19 cellular contexts compared by ENCODE assay signal in genomic region chr5:14913141-14913540, GRCh38. TPM values are rescaled to one million over a fixed set of nuclear protein-coding genes. Genes with fewer than 3 reads are reported as not detected.
DNase-seq lines count a peak whose midpoint lies in the region; ATAC-seq, FAIRE-seq and TF ChIP-seq lines count a peak whose summit lies in the region.
"Had no signal": no experiment of that assay in that cellular context is flagged by ENCODE, and none has a peak within 500 bp of the region (broad histone marks: within the 10 kb centered on the region; RNA-seq: fewer than 3 reads in every experiment).

No MANE protein-coding gene starts in this region.

- H3K4me1 Mint-ChIP-seq in GM23338 (no peaks in the 10 kb centered on the region; the same call in 2 of the 3 replicates), chondrocyte (ENCODE audit: low read depth) (peaks cover 63% of the 10 kb centered on the region), osteocyte (ENCODE audit: unreplicated experiment) (peaks cover 54% of the 10 kb centered on the region)
- peaks cover 4% of the 10 kb centered on the region for H3K4me1 Mint-ChIP-seq in activated CD8-positive, alpha-beta T cell treated with anti-CD3 and anti-CD28 coated beads, Interleukin-2, amount 10 ng/mL, durations not matched to agents 7 days and 5 days (ENCODE audit: low read depth)

- DNase-seq in AG09309 (ENCODE audit: low read depth) (peak; percentile 88), GM23338 (ENCODE audit: low spot score) (no peak), chondrocyte (ENCODE audit: low spot score) (no peak), osteocyte (ENCODE audit: extremely low spot score, unreplicated experiment) (no peak), GM19239 (ENCODE audit: insufficient read length, low spot score) (no peak)
- no peak for DNase-seq in activated CD8-positive, alpha-beta T cell treated with anti-CD3 and anti-CD28 coated beads, Interleukin-2, amount 10 ng/mL, durations not matched to agents 7 days and 5 days
- DNase-seq: AML-193, Caco-2, DMS153, EL, MV-4-11, NCI-H1417, NCI-H2029 treated with DMSO at 0.1 percent for 48 hours, NCI-H2171 treated with DMSO at 0.1 percent for 48 hours, NCI-H748 treated with DMSO at 0.1 percent for 48 hours, PC-3 had no signal

- CTCF ChIA-PET in activated CD8-positive, alpha-beta T cell treated with anti-CD3 and anti-CD28 coated beads, Interleukin-2, amount 10 ng/mL, durations not matched to agents 7 days and 5 days (lab: Charles Lee): no interaction called here

- POLR2A ChIA-PET in activated CD8-positive, alpha-beta T cell treated with anti-CD3 and anti-CD28 coated beads, Interleukin-2, amount 10 ng/mL, durations not matched to agents 7 days and 5 days (lab: Charles Lee): no interaction called here

- H3K4me1 ChIP-seq in GM23338 (ENCODE audit: insufficient read depth): no peaks in the 10 kb centered on the region
- H3K4me1 ChIP-seq: Caco-2, HAP-1 had no signal

- no peaks in the 10 kb centered on the region for H3K9me2 ChIP-seq in GM23338 (ENCODE audit: insufficient read depth)

- H3K4me2 ChIP-seq in GM23338: no peak overlapping the region

- no peaks in the 10 kb centered on the region for H3F3A ChIP-seq in GM23338 (replicated peaks; ENCODE audit: low read depth)

- no peaks in the 10 kb centered on the region for H3K27me3 ChIP-seq in GM23338 (ENCODE audit: insufficient read depth)

- H3K4me3 ChIP-seq in AG09309 (ENCODE audit: control insufficient read depth, low read depth, low read length) (no peak overlapping the region), GM23338 (no peak overlapping the region)
- H3K4me3 ChIP-seq: HAP-1 had no signal

- no peak overlapping the region for H3K27ac ChIP-seq in GM23338 (ENCODE audit: low read depth)

- no peak overlapping the region for H3K27ac Mint-ChIP-seq in GM23338
- peak overlapping the region; percentile 83 for H3K27ac Mint-ChIP-seq in chondrocyte (ENCODE audit: unreplicated experiment)
- H3K27ac Mint-ChIP-seq in osteocyte (ENCODE audit: unreplicated experiment): peak overlapping the region; percentile 79
- no peak overlapping the region for H3K27ac Mint-ChIP-seq in activated CD8-positive, alpha-beta T cell treated with anti-CD3 and anti-CD28 coated beads, Interleukin-2, amount 10 ng/mL, durations not matched to agents 7 days and 5 days

- H3K27me3 Mint-ChIP-seq in GM23338 (ENCODE audit: insufficient read depth, low read depth, poor library complexity) (no peaks in the 10 kb centered on the region), chondrocyte (ENCODE audit: low read depth) (no peaks in the 10 kb centered on the region), osteocyte (ENCODE audit: unreplicated experiment) (no peaks in the 10 kb centered on the region)
- peaks cover 10% of the 10 kb centered on the region for H3K27me3 Mint-ChIP-seq in activated CD8-positive, alpha-beta T cell treated with anti-CD3 and anti-CD28 coated beads, Interleukin-2, amount 10 ng/mL, durations not matched to agents 7 days and 5 days (ENCODE audit: low read depth)

- H3K79me2 ChIP-seq in GM23338 (replicated peaks; ENCODE audit: insufficient read depth): no peaks in the 10 kb centered on the region

- H3K36me3 Mint-ChIP-seq in GM23338 (ENCODE audit: low read depth) (no peaks in the 10 kb centered on the region), chondrocyte (ENCODE audit: low read depth) (no peaks in the 10 kb centered on the region), osteocyte (ENCODE audit: unreplicated experiment) (no peaks in the 10 kb centered on the region)
- no peaks in the 10 kb centered on the region for H3K36me3 Mint-ChIP-seq in activated CD8-positive, alpha-beta T cell treated with anti-CD3 and anti-CD28 coated beads, Interleukin-2, amount 10 ng/mL, durations not matched to agents 7 days and 5 days (ENCODE audit: low read depth)

- H4K20me1 ChIP-seq in GM23338 (replicated peaks; ENCODE audit: insufficient read depth): no peaks in the 10 kb centered on the region

- ATAC-seq in GM23338: no peak
- no peak for ATAC-seq in activated CD8-positive, alpha-beta T cell treated with anti-CD3 and anti-CD28 coated beads, Interleukin-2, amount 10 ng/mL, durations not matched to agents 7 days and 5 days
- no peak for ATAC-seq in GM18870 (IDR thresholded peaks at IDR 0.05; ENCODE audit: unreplicated experiment)
- ATAC-seq: PC-3 had no signal

- no peaks in the 10 kb centered on the region for H3K9me3 Mint-ChIP-seq in GM23338
- H3K9me3 Mint-ChIP-seq in chondrocyte (ENCODE audit: low read depth): peaks cover 4% of the 10 kb centered on the region
- peaks cover 2% of the 10 kb centered on the region for H3K9me3 Mint-ChIP-seq in osteocyte (ENCODE audit: unreplicated experiment)
- no peaks in the 10 kb centered on the region for H3K9me3 Mint-ChIP-seq in activated CD8-positive, alpha-beta T cell treated with anti-CD3 and anti-CD28 coated beads, Interleukin-2, amount 10 ng/mL, durations not matched to agents 7 days and 5 days (ENCODE audit: insufficient read depth)

- TF ChIP-seq CTCF in AG09309 (IDR thresholded peaks at IDR 0.05; ENCODE audit: control insufficient read depth, insufficient read depth, low read depth, low read length, missing control alignments) (no peak), GM23338 (conservative IDR thresholded peaks at IDR 0.05; ENCODE audit: low read depth in 2 of 2) (no peak), chondrocyte (IDR thresholded peaks at IDR 0.05) (peak; percentile 18), osteocyte (IDR thresholded peaks at IDR 0.05) (no peak)

- no peaks in the 10 kb centered on the region for H3K36me3 ChIP-seq in GM23338 (ENCODE audit: insufficient read depth)
- H3K36me3 ChIP-seq: HAP-1 had no signal

- H3K4me3 Mint-ChIP-seq in GM23338 (no peak overlapping the region), chondrocyte (ENCODE audit: unreplicated experiment) (no peak overlapping the region), osteocyte (ENCODE audit: unreplicated experiment) (no peak overlapping the region)
- H3K4me3 Mint-ChIP-seq in activated CD8-positive, alpha-beta T cell treated with anti-CD3 and anti-CD28 coated beads, Interleukin-2, amount 10 ng/mL, durations not matched to agents 7 days and 5 days: no peak overlapping the region

- H2AFZ ChIP-seq in GM23338: peak overlapping the region; percentile 59; the same call in 1 of the 2 replicates

- FAIRE-seq in GM19239 (lab: Jason Lieb, UNC): no peak
- FAIRE-seq: A204.1 had no signal

TF ChIP-seq in GM23338, 12 proteins besides CTCF, POLR2A, EP300 and RAD21 (continues in another document):
- TF ChIP-seq, protein P1, sequence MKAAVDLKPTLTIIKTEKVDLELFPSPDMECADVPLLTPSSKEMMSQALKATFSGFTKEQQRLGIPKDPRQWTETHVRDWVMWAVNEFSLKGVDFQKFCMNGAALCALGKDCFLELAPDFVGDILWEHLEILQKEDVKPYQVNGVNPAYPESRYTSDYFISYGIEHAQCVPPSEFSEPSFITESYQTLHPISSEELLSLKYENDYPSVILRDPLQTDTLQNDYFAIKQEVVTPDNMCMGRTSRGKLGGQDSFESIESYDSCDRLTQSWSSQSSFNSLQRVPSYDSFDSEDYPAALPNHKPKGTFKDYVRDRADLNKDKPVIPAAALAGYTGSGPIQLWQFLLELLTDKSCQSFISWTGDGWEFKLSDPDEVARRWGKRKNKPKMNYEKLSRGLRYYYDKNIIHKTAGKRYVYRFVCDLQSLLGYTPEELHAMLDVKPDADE (IDR thresholded peaks at IDR 0.05): no peak
- TF ChIP-seq CREB1 (CRISPR knock-in tag; IDR thresholded peaks at IDR 0.05; ENCODE audit: low read depth): no peak

RNA-seq across cellular contexts. Expression of gene ANKH, which starts 41.6 kb away (rescaled TPM):
- 3.7 and 6.1 TPM in 2 replicates for total RNA-seq in GM23338 (2014; rRNA removed; shearing (Covaris generic))
- polyA plus RNA-seq in GM23338 (2016; fragmentation: Nextera tagmentation; extraction: Ambion mirVana): 5.0 TPM in 2 replicates
- total RNA-seq in chondrocyte (97.2 to 117 TPM (median 114 TPM) in 3 replicates), osteocyte (44.6 and 50.8 TPM in 2 replicates)
- total RNA-seq in activated CD8-positive, alpha-beta T cell treated with anti-CD3 and anti-CD28 coated beads, Interleukin-2, amount 10 ng/mL, durations not matched to agents 7 days and 5 days: 10 to 100 TPM; 32.1 to 36.0 TPM

Comparison
In these comparisons a context has a peak if more than half of its experiments do, and no peak if none do; other contexts are left out.
1. H3K27ac Mint-ChIP-seq: peak in chondrocyte (single experiment) and osteocyte (single experiment); none in GM23338 (single experiment) and activated CD8-positive, alpha-beta T cell treated with anti-CD3 and anti-CD28 coated beads, Interleukin-2, amount 10 ng/mL, durations not matched to agents 7 days and 5 days (single experiment).